In the genomic region with DNA sequence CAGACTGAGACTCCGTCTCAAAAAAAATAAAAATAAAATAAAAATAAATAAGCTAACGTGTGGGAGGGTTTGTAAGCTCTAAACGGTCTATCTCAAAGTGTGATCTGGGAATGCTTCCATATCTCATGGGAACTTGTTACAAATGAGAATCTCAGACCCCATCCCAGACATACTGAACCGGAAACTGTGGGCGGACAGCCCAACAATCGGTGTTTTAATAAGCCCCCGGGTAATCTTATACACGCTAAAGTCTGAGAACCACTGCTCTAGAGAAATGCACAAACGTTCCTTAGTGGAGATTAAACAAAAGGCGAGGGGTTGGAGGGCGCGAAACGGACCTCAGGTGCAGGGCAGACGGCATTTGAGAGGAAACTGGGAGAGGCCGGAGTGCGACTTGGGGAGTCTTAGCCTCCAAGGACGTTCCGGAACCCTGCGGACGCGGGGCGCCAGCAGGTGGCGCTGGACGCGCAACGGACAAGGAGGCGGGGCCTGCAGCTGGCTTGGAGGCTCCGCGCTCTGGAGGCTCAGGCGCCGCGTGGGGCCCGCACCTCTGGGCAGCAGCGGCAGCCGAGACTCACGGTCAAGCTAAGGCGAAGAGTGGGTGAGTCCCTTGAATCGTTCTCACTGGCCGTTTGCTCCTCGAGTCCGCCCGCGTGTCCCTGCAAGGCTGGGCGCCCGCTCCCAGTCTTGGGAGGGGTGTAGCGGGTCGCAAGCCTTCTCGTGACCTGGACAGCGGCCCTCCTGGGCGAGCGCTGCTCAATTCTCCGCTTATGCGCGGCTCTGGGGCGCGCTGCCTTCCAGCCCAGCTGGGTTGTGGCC, we compare ENCODE assay signal across 8 cellular contexts. TPM values are rescaled to one million over a fixed set of nuclear protein-coding genes. Genes with fewer than 3 reads are reported as not detected.
DNase-seq lines count a peak whose midpoint lies in the region; ATAC-seq and TF ChIP-seq lines count a peak whose summit lies in the region.
"Not testable (repeated sequence)": the region's sequence is repeated elsewhere in the genome, so short reads cannot be mapped to it uniquely, and the experiment has no call there.

Gene STEAP1 (plus strand): TSS at position 527 of the 819 bp plus-strand sequence. CDS start 5,320 bp downstream, outside the sequence.

- H3K36me3 ChIP-seq in transverse colon = not testable (repeated sequence)

- peak; percentile 30 for TF ChIP-seq POLR2A in transverse colon (IDR thresholded peaks at IDR 0.05)

- peak; percentile 96 for TF ChIP-seq CTCF in GM13976 (IDR thresholded peaks at IDR 0.05; ENCODE audit: borderline replicate concordance, control extremely low read depth, extremely low read depth, insufficient read depth, missing control alignments)
- TF ChIP-seq CTCF in transverse colon (IDR thresholded peaks at IDR 0.05) = peak; percentile 84 to 94 (median 92)

- peaks cover 0 to 13% (median 5%) of the 10 kb centered on the region in 4 donors for H3K4me1 ChIP-seq in transverse colon

- DNase-seq in GM13976 (ENCODE audit: low spot score) = peak; percentile 85
- peak; percentile 90 to 95 (median 93) for DNase-seq in NCI-H1417 (lab: John Stamatoyannopoulos, UW)
- peak; percentile 64 to 82 (median 73) for DNase-seq in T-helper 2 cell
- DNase-seq in amygdala (lab: John Stamatoyannopoulos, UW) = peak in 53 of 56 donors; percentile 10 to 87 (median 62)
- DNase-seq in left ventricle myocardium superior = peak; percentile 96
- DNase-seq in posterior vena cava (ENCODE audit: low spot score) = peak; percentile 98
- DNase-seq in transverse colon = peak; percentile 96

- not testable (repeated sequence) for H3K9me3 ChIP-seq in transverse colon

- peak within 1 kb of the TSS; percentile 73 to 84 (median 77) for H3K27ac ChIP-seq in transverse colon

- in situ Hi-C loops in GM13976 (cut with MboI; ENCODE audit: low sequenced_read_pairs, unreplicated experiment) = loop anchor here (10.0 kb wide), 1 partner anchor 111 kb away; no protein-coding TSS in a partner anchor
- in situ Hi-C loops in transverse colon (cut with MboI; ENCODE audit: low pct_ligation_motif_present in 1 of 4, low pct_unique_long_range_greater_than_20kb in 1 of 4, low sequenced_read_pairs in 3 of 4) = loop anchor here (10.0 to 25.0 kb wide), 4 partner anchors 108 to 281 kb away; partner anchors contain the start of gene CLDN12 (in 2 of the 4)

- peak within 1 kb of the TSS; percentile 41 to 68 (median 46) for H3K4me3 ChIP-seq in transverse colon

- TF ChIP-seq EP300 in transverse colon (IDR thresholded peaks at IDR 0.05; ENCODE audit: low read depth) = not testable (repeated sequence)

- ATAC-seq in HG02840 (IDR thresholded peaks at IDR 0.05; ENCODE audit: low FRiP score, unreplicated experiment) (peak; percentile 94), left ventricle myocardium superior (peak; percentile 100)

- H3K27me3 ChIP-seq in transverse colon = not testable (repeated sequence)

- WGBS in transverse colon (ENCODE audit: low coverage in 1 of 2), 2 donors = 6% methylated on average over 40 of the region's 56 CpGs; no CpG with 5 or more reads in 1 of the 2 donors

- intact Hi-C loops in left ventricle myocardium superior (cut with micrococcal nuclease) = loop anchor here (2.0 to 5.0 kb wide), 2 partner anchors 109 to 273 kb away; no protein-coding TSS in a partner anchor
- intact Hi-C loops in posterior vena cava (cut with DNase I) = loop anchor here in 1 of 2 donors (10.0 kb wide), 2 partner anchors 111 to 271 kb away; no protein-coding TSS in a partner anchor
- intact Hi-C loops in transverse colon (cut with DNase I; ENCODE audit: low total_unique reads) = loop anchor here (2.0 kb wide), 1 partner anchor 275 kb away; no protein-coding TSS in a partner anchor

RNA-seq across cellular contexts. Expression of gene STEAP1, which starts in this region (rescaled TPM):
- total RNA-seq in left ventricle myocardium superior (1.5 TPM), posterior vena cava (10 to 100 TPM; 33.6 to 37.9 TPM), transverse colon (10 to 100 TPM in 2 of 4 donors, 1 to 10 TPM in 2; 4.1 to 36.4 (median 18.6) TPM)

Comparison
In these comparisons a context has a peak if more than half of its experiments do, and no peak if none do; other contexts are left out.
1. Peak in every context shown above with its lines: DNase-seq, ATAC-seq, H3K4me3 ChIP-seq and H3K27ac ChIP-seq.